In genomic region chr19:45515081-45515624, GRCh38 we compare ENCODE assay signal across 9 cellular contexts. TPM values are rescaled to one million over a fixed set of nuclear protein-coding genes. Genes with fewer than 3 reads are reported as not detected.
DNase-seq lines count a peak whose midpoint lies in the region; ATAC-seq and TF ChIP-seq lines count a peak whose summit lies in the region.
"Had no signal": no experiment of that assay in that cellular context is flagged by ENCODE, and none has a peak within 500 bp of the region (broad histone marks: within the 10 kb centered on the region; RNA-seq: fewer than 3 reads in every experiment).

No MANE protein-coding gene starts in this region.

- H3F3A ChIP-seq in PC-3 (ENCODE audit: low read length, unreplicated experiment): no peaks in the 10 kb centered on the region

- TF ChIP-seq CTCF in GM12875 (IDR thresholded peaks at IDR 0.05; ENCODE audit: borderline replicate concordance, insufficient read depth, low read depth, low read length) (no peak), PC-3 (conservative IDR thresholded peaks at IDR 0.05; ENCODE audit: low read depth, low read length) (no peak), endothelial cell (IDR thresholded peaks at IDR 0.05; ENCODE audit: unreplicated experiment) (no peak)

- no peaks in the 10 kb centered on the region for H3K9me3 Mint-ChIP-seq in endothelial cell (ENCODE audit: unreplicated experiment)

- no peak for DNase-seq in PC-3
- no peak for DNase-seq in endothelial cell (ENCODE audit: low spot score)
- no peak for DNase-seq in sciatic nerve (ENCODE audit: low spot score)
- no peak for DNase-seq in NCI-H146 (lab: John Stamatoyannopoulos, UW)
- DNase-seq in NCI-H2107 (lab: John Stamatoyannopoulos, UW): no peak
- DNase-seq in DMS114 treated with DMSO at 0.1 percent for 48 hours (lab: John Stamatoyannopoulos, UW; ENCODE audit: unreplicated experiment): no peak
- DNase-seq in NCI-H510A (lab: John Stamatoyannopoulos, UW): no peak

- peak overlapping the region; percentile 16; the same call in 1 of the 2 replicates for H3K27ac ChIP-seq in PC-3 (ENCODE audit: low read length)

- CTCF ChIA-PET in PC-3 (lab: Charles Lee): no interaction called here

- no peaks in the 10 kb centered on the region for H3K9me2 ChIP-seq in PC-3 (replicated peaks; ENCODE audit: low read length)

- H3K36me3 ChIP-seq in PC-3 (ENCODE audit: low read depth, low read length): no peaks in the 10 kb centered on the region; the same call in 1 of the 2 replicates

- no peak overlapping the region for H3K4me2 ChIP-seq in PC-3 (ENCODE audit: low read length)

- H3K9me3 ChIP-seq in PC-3 (ENCODE audit: low read length): no peaks in the 10 kb centered on the region

- no peak overlapping the region for H2AFZ ChIP-seq in PC-3 (ENCODE audit: low read length)

- H3K4me3 Mint-ChIP-seq in endothelial cell (ENCODE audit: unreplicated experiment): peak overlapping the region; percentile 59

- ATAC-seq in PC-3: no peak
- ATAC-seq in sciatic nerve: peak; percentile 72

- POLR2A ChIA-PET in PC-3 (lab: Charles Lee; ENCODE audit: unreplicated experiment): no interaction called here

- peaks cover 61% of the 10 kb centered on the region for H3K79me2 ChIP-seq in PC-3 (ENCODE audit: low read length)

- intact Hi-C loops in PC-3 (cut with micrococcal nuclease): no loop called here
- intact Hi-C loops in sciatic nerve (cut with DNase I): no loop called here

- H3K4me3 ChIP-seq in GM12875 (ENCODE audit: low read depth, low read length) (peak overlapping the region; percentile 16), PC-3 (ENCODE audit: low read length) (no peak overlapping the region)

- peaks cover 8% of the 10 kb centered on the region for H4K20me1 ChIP-seq in PC-3 (ENCODE audit: low read length)

- H3K27me3 ChIP-seq in PC-3 (ENCODE audit: low read length): no peaks in the 10 kb centered on the region

- peaks cover 7% of the 10 kb centered on the region for H3K27me3 Mint-ChIP-seq in endothelial cell (ENCODE audit: unreplicated experiment)

- peak overlapping the region; percentile 86 for H3K27ac Mint-ChIP-seq in endothelial cell (ENCODE audit: unreplicated experiment)

- no TSS peak for BruUV-seq in PC-3 (replicated peaks; lab: Mats Ljungman, UMichigan)

- peaks cover 27% of the 10 kb centered on the region for H3K36me3 Mint-ChIP-seq in endothelial cell (ENCODE audit: low read depth, unreplicated experiment)

- peaks cover 50% of the 10 kb centered on the region for H3K4me1 Mint-ChIP-seq in endothelial cell (ENCODE audit: unreplicated experiment)

- H3K9ac ChIP-seq in PC-3 (ENCODE audit: low read length): no peak overlapping the region

- peaks cover 19% of the 10 kb centered on the region for H3K4me1 ChIP-seq in PC-3 (ENCODE audit: insufficient read depth, low read length)

RNA-seq across cellular contexts. Expression of gene VASP, which starts 7.9 kb away (rescaled TPM):
- 120 and 158 TPM in 2 replicates for total RNA-seq in PC-3 (2014; rRNA removed)
- 246 TPM for total RNA-seq in endothelial cell (ENCODE audit: unreplicated experiment)
- total RNA-seq in sciatic nerve: 72.1 TPM

RNA-seq across cellular contexts. Expression of gene PPM1N, which starts 16.9 kb away (rescaled TPM):
- total RNA-seq in PC-3 (2014; rRNA removed) (2.5 and 4.7 TPM in 2 replicates), endothelial cell (ENCODE audit: unreplicated experiment) (0.33 TPM), sciatic nerve (1.8 TPM)
- total RNA-seq: kidney epithelial cell had no signal

RNA-seq across cellular contexts. Expression of gene RTN2, which starts 18.3 kb away (rescaled TPM):
- total RNA-seq in PC-3 (2014; rRNA removed): 9.5 and 12.9 TPM in 2 replicates
- total RNA-seq in endothelial cell (ENCODE audit: unreplicated experiment): 25.3 TPM
- 4.0 TPM for total RNA-seq in sciatic nerve

RNA-seq across cellular contexts. Expression of gene FOSB, which starts 47.4 kb away (rescaled TPM):
- total RNA-seq in PC-3 (2014; rRNA removed): 35.8 and 60.5 TPM in 2 replicates
- total RNA-seq in endothelial cell (ENCODE audit: unreplicated experiment): 64.2 TPM
- 3.7 TPM for total RNA-seq in sciatic nerve
